Comparison of ENCODE assay signal across 8 cellular contexts in the genomic region with DNA sequence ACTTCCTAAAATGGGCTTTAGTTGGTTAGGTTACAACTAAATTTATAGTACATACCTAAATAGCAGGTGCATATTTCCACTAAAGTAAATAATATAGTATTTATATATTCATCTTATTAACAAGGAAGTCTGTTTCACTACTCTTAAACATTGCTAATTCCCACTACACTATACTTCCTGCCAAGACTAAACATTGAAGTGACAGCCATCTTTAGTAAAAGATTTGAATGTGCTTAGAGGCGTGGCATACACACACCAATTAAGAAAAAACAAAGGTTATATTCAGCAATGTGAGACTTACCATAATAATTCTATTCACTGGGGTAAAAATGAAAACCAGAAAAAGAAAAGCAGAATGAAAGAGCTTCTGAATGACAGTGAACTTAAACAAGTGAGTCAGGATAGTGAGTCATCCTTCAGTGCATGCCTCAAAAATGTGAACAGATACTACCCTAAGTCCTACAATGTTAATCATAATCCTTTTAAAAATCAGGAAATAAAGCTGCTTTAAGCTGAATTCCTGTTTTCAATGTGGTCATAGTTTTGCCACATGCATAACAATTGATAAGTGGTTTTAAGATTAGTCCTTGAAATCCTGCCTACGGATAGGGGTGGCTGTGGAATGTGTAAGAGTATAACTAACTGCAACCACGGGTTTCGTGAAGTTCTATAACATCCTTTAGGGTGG. TPM values are rescaled to one million over a fixed set of nuclear protein-coding genes. Genes with fewer than 3 reads are reported as not detected.
DNase-seq lines count a peak whose midpoint lies in the region; ATAC-seq and TF ChIP-seq lines count a peak whose summit lies in the region.

No MANE protein-coding gene starts in this region.

- intact Hi-C loops in ascending aorta (cut with DNase I) = loop anchor here (5.0 kb wide), 1 partner anchor 60 kb away; a partner anchor contains a TSS

- H3K4me1 Mint-ChIP-seq in activated T-cell treated with anti-CD3 and anti-CD28 coated beads, Interleukin-2, amount 50 U/mL, for 4 hours (ENCODE audit: low read depth) = peaks cover 24% of the 10 kb centered on the region

- 45 to 55% methylated on average over 4 of the region's 4 CpGs for WGBS in upper lobe of left lung, 2 donors

- H3K4me3 ChIP-seq in SJSA1 (no peak overlapping the region), fibroblast of villous mesenchyme (ENCODE audit: low read depth, low read length) (no peak overlapping the region), upper lobe of left lung (no peak overlapping the region), ascending aorta (no peak overlapping the region)

- H3K4me1 ChIP-seq in SJSA1 (replicated peaks) = peaks cover 20% of the 10 kb centered on the region
- H3K4me1 ChIP-seq in upper lobe of left lung = peaks cover 10 to 16% (median 14%) of the 10 kb centered on the region in 4 donors
- H3K4me1 ChIP-seq in ascending aorta = no peaks in the 10 kb centered on the region

- peak in 1 of 4 donors; percentile 27 for TF ChIP-seq EP300 in upper lobe of left lung (IDR thresholded peaks at IDR 0.05)

- no peaks in the 10 kb centered on the region for H3K9me3 Mint-ChIP-seq in activated T-cell treated with anti-CD3 and anti-CD28 coated beads, Interleukin-2, amount 50 U/mL, for 4 hours

- no peaks in the 10 kb centered on the region for H3K27me3 Mint-ChIP-seq in activated T-cell treated with anti-CD3 and anti-CD28 coated beads, Interleukin-2, amount 50 U/mL, for 4 hours (ENCODE audit: low read depth)

- H3K36me3 Mint-ChIP-seq in activated T-cell treated with anti-CD3 and anti-CD28 coated beads, Interleukin-2, amount 50 U/mL, for 4 hours (ENCODE audit: insufficient read depth) = no peaks in the 10 kb centered on the region

- DNase-seq in activated T-cell treated with anti-CD3 and anti-CD28 coated beads, Interleukin-2, amount 50 U/mL, for 4 hours = no peak
- no peak for DNase-seq in activated T-cell treated with anti-CD3 and anti-CD28 coated beads for 4 hours
- peak in 1 of 2 experiments; percentile 83 for DNase-seq in SJSA1 (ENCODE audit: low read depth in 1 of 2, low spot score in 2 of 2)
- peak; percentile 94 for DNase-seq in fibroblast of villous mesenchyme (ENCODE audit: low read depth)
- no peak for DNase-seq in upper lobe of left lung
- DNase-seq in ascending aorta (ENCODE audit: low spot score in 2 of 2) = no peak

- no peaks in the 10 kb centered on the region for H3K9me3 ChIP-seq in SJSA1 (replicated peaks)
- no peaks in the 10 kb centered on the region for H3K9me3 ChIP-seq in upper lobe of left lung
- peaks cover 0 to 7% of the 10 kb centered on the region in 2 donors for H3K9me3 ChIP-seq in ascending aorta

- peak; percentile 93 to 94 for ATAC-seq in activated T-cell treated with anti-CD3 and anti-CD28 coated beads, Interleukin-2, amount 50 U/mL, for 4 hours
- ATAC-seq in upper lobe of left lung (ENCODE audit: low FRiP score in 2 of 2) = peak in 1 of 2 donors; percentile 88
- no peak for ATAC-seq in GM19023 (IDR thresholded peaks at IDR 0.05; ENCODE audit: unreplicated experiment)
- no peak for ATAC-seq in GM21786 (IDR thresholded peaks at IDR 0.05; ENCODE audit: unreplicated experiment)

- no peak for TF ChIP-seq POLR2A in upper lobe of left lung (IDR thresholded peaks at IDR 0.05)

- H3K27ac ChIP-seq in SJSA1 (peak overlapping the region; percentile 56), upper lobe of left lung (peak overlapping the region; percentile 23 to 53 (median 33)), ascending aorta (peak overlapping the region in 1 of 2 donors; percentile 16)

- H3K36me3 ChIP-seq in SJSA1 (no peaks in the 10 kb centered on the region), upper lobe of left lung (no peaks in the 10 kb centered on the region), ascending aorta (no peaks in the 10 kb centered on the region)

- H3K27me3 ChIP-seq in SJSA1 (replicated peaks) (no peaks in the 10 kb centered on the region), upper lobe of left lung (no peaks in the 10 kb centered on the region), ascending aorta (no peaks in the 10 kb centered on the region)

- no peak overlapping the region for H3K4me3 Mint-ChIP-seq in activated T-cell treated with anti-CD3 and anti-CD28 coated beads, Interleukin-2, amount 50 U/mL, for 4 hours

- TF ChIP-seq CTCF in fibroblast of villous mesenchyme (IDR thresholded peaks at IDR 0.05; ENCODE audit: insufficient read depth, low read depth, low read length) (no peak), upper lobe of left lung (IDR thresholded peaks at IDR 0.05) (no peak), ascending aorta (IDR thresholded peaks at IDR 0.05) (no peak)

RNA-seq across cellular contexts. Expression of a gene that starts 59.4 kb away (rescaled TPM):
- 1 to 10 TPM; 4.7 to 5.3 (median 4.7) TPM for total RNA-seq in activated T-cell treated with anti-CD3 and anti-CD28 coated beads, Interleukin-2, amount 50 U/mL, for 4 hours
- 8.1 and 11.5 TPM in 2 replicates for total RNA-seq in SJSA1 (2014; rRNA removed; shearing (Covaris generic))
- 10.6 and 12.5 TPM in 2 replicates for total RNA-seq in fibroblast of villous mesenchyme
- 10 to 100 TPM; 16.4 to 28.6 (median 21.8) TPM for total RNA-seq in upper lobe of left lung
- 20.5 TPM for total RNA-seq in ascending aorta

Comparison
In these comparisons a context has a peak if more than half of its experiments do, and no peak if none do; other contexts are left out.
1. ATAC-seq: peak in activated T-cell treated with anti-CD3 and anti-CD28 coated beads, Interleukin-2, amount 50 U/mL, for 4 hours (2 of 2); none in GM19023 (single experiment) and GM21786 (single experiment).